ENCODE assay signal across 10 cellular contexts in the genomic region with DNA sequence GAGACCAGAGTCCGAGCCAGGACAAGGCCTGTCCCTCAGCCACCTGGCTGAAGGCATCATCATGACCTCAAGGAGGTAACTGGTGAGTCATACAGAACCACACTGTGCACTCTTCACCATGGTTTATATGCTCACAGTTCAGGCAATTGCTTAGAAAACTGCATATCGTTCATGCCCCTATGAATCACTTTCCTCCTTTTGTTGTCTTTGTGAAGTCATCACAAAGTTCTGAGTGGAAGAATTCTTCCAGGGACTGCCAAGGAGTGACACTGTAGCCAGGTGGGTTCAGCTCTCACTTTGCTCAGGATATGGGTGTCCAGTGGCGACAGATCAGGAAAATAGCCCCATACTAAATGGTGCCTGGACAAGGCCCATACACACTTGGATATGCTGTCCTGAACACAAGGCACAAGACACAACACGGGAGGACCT.
DNase-seq lines count a peak whose midpoint lies in the region; ATAC-seq, FAIRE-seq and TF ChIP-seq lines count a peak whose summit lies in the region.
"Had no signal": no experiment of that assay in that cellular context is flagged by ENCODE, and none has a peak within 500 bp of the region (broad histone marks: within the 10 kb centered on the region; RNA-seq: fewer than 3 reads in every experiment).

No MANE protein-coding gene starts in this region.

- TF ChIP-seq POLR2A in body of pancreas (IDR thresholded peaks at IDR 0.05): no peak

- 68 to 81% methylated on average over 4 of the region's 4 CpGs for WGBS in body of pancreas, 2 donors

- no peaks in the 10 kb centered on the region for H3K79me2 ChIP-seq in keratinocyte (ENCODE audit: control insufficient read depth, insufficient read depth, low read length)

- dilution Hi-C loops in keratinocyte (cut with MboI; ENCODE audit: extremely low pct_ligation_motif_present, low sequenced_read_pairs): no loop called here

- H3K36me3 ChIP-seq in keratinocyte (ENCODE audit: control insufficient read depth in 2 of 2, extremely low read depth in 1 of 2, insufficient read depth in 2 of 2, low read length in 2 of 2) (no peaks in the 10 kb centered on the region), body of pancreas (replicated peaks in 1 of 2; ENCODE audit: insufficient read depth in 1 of 2, low read depth in 2 of 2) (no peaks in the 10 kb centered on the region)
- H3K36me3 ChIP-seq in effector memory CD4-positive, alpha-beta T cell (ENCODE audit: control insufficient read depth, insufficient read depth, low read length): no peaks in the 10 kb centered on the region

- H3K9me3 ChIP-seq in keratinocyte (ENCODE audit: control insufficient read depth, low read depth, low read length) (no peaks in the 10 kb centered on the region), body of pancreas (no peaks in the 10 kb centered on the region)
- H3K9me3 ChIP-seq in effector memory CD4-positive, alpha-beta T cell (ENCODE audit: control insufficient read depth, low read length): no peaks in the 10 kb centered on the region

- H3K4me3 ChIP-seq in keratinocyte (ENCODE audit: control insufficient read depth in 2 of 3, extremely low read depth in 1 of 3, insufficient read depth in 2 of 3, low read depth in 1 of 3, low read length in 3 of 3) (no peak overlapping the region), body of pancreas (no peak overlapping the region)
- H3K4me3 ChIP-seq in effector memory CD4-positive, alpha-beta T cell (ENCODE audit: insufficient read depth, low read depth, low read length, poor library complexity, severe bottlenecking): no peak overlapping the region

- H3K4me1 ChIP-seq in keratinocyte (ENCODE audit: control insufficient read depth, extremely low read depth, insufficient read depth, low read length) (peaks cover 14% of the 10 kb centered on the region), body of pancreas (no peaks in the 10 kb centered on the region)
- H3K4me1 ChIP-seq in effector memory CD4-positive, alpha-beta T cell (ENCODE audit: control insufficient read depth, insufficient read depth, low read length, poor library complexity, severe bottlenecking): no peaks in the 10 kb centered on the region

- DNase-seq in AG08395 (ENCODE audit: low spot score): peak; percentile 69
- peak; percentile 66 for DNase-seq in HS-27A (ENCODE audit: low read depth)
- peak; percentile 91 for DNase-seq in astrocyte of the hippocampus (ENCODE audit: low read depth, low spot score)
- DNase-seq in keratinocyte (ENCODE audit: low read depth, low spot score): peak; percentile 42
- no peak for DNase-seq in effector memory CD4-positive, alpha-beta T cell
- DNase-seq in NCI-H1105 treated with DMSO at 0.1 percent for 48 hours (lab: John Stamatoyannopoulos, UW): no peak
- no peak for DNase-seq in KG1 (lab: John Stamatoyannopoulos, UW)
- no peak for DNase-seq in body of pancreas
- DNase-seq: DMS79, hippocampal formation had no signal

- no peak for TF ChIP-seq CTCF in keratinocyte (optimal IDR thresholded peaks at IDR 0.05 in 1 of 3, IDR thresholded peaks at IDR 0.05 in 1 of 3, conservative IDR thresholded peaks at IDR 0.05 in 1 of 3; ENCODE audit: extremely low read depth in 1 of 3, insufficient read depth in 2 of 3, low read length in 3 of 3)
- no peak for TF ChIP-seq CTCF in body of pancreas (IDR thresholded peaks at IDR 0.05)

- intact Hi-C loops in body of pancreas (cut with DNase I): no loop called here

- H3K27ac ChIP-seq in keratinocyte (ENCODE audit: control insufficient read depth, insufficient read depth, low read length) (peak overlapping the region; percentile 55), body of pancreas (no peak overlapping the region)
- H3K27ac ChIP-seq in effector memory CD4-positive, alpha-beta T cell (ENCODE audit: insufficient read depth, low read length, poor library complexity, severe bottlenecking): no peak overlapping the region

- FAIRE-seq in keratinocyte (lab: Jason Lieb, UNC): peak; percentile 95

- no peak for ATAC-seq in body of pancreas

- peak overlapping the region; percentile 52 for H3K4me2 ChIP-seq in keratinocyte (ENCODE audit: control insufficient read depth, extremely low read depth, insufficient read depth, low read depth, low read length)

- H3K9me1 ChIP-seq in keratinocyte (ENCODE audit: control insufficient read depth, extremely low read depth, insufficient read depth, low read length): no peaks in the 10 kb centered on the region

- H3K9ac ChIP-seq in keratinocyte (ENCODE audit: control insufficient read depth, extremely low read depth, insufficient read depth, low read length): no peak overlapping the region

- no peaks in the 10 kb centered on the region for H4K20me1 ChIP-seq in keratinocyte (ENCODE audit: control insufficient read depth, extremely low read depth, insufficient read depth, low read length)

- no peaks in the 10 kb centered on the region for H3K27me3 ChIP-seq in keratinocyte (ENCODE audit: control insufficient read depth, extremely low read depth, insufficient read depth, low read length)
- H3K27me3 ChIP-seq in effector memory CD4-positive, alpha-beta T cell (replicated peaks; ENCODE audit: control insufficient read depth, insufficient read depth, low read length, poor library complexity, severe bottlenecking): no peaks in the 10 kb centered on the region
- no peaks in the 10 kb centered on the region for H3K27me3 ChIP-seq in body of pancreas

- H2AFZ ChIP-seq in keratinocyte (ENCODE audit: control insufficient read depth, low read length): no peak overlapping the region

Comparison
In these comparisons a context has a peak if more than half of its experiments do, and no peak if none do; other contexts are left out.
1. DNase-seq: peak in AG08395 (single experiment), HS-27A (single experiment), astrocyte of the hippocampus (single experiment) and keratinocyte (single experiment); none in effector memory CD4-positive, alpha-beta T cell (0 of 3), NCI-H1105 treated with DMSO at 0.1 percent for 48 hours (single experiment), KG1 (single experiment) and body of pancreas (0 of 4).